In genomic region chr20:44394520-44395182, GRCh38 we compare ENCODE assay signal across 2 cellular contexts.
TF ChIP-seq lines count a peak whose summit lies in the region.

No MANE protein-coding gene starts in this region.

TF ChIP-seq in K562, 482 proteins besides CTCF, POLR2A, EP300 and RAD21 (continued from another document and continues in another):
- TF ChIP-seq, protein P1, sequence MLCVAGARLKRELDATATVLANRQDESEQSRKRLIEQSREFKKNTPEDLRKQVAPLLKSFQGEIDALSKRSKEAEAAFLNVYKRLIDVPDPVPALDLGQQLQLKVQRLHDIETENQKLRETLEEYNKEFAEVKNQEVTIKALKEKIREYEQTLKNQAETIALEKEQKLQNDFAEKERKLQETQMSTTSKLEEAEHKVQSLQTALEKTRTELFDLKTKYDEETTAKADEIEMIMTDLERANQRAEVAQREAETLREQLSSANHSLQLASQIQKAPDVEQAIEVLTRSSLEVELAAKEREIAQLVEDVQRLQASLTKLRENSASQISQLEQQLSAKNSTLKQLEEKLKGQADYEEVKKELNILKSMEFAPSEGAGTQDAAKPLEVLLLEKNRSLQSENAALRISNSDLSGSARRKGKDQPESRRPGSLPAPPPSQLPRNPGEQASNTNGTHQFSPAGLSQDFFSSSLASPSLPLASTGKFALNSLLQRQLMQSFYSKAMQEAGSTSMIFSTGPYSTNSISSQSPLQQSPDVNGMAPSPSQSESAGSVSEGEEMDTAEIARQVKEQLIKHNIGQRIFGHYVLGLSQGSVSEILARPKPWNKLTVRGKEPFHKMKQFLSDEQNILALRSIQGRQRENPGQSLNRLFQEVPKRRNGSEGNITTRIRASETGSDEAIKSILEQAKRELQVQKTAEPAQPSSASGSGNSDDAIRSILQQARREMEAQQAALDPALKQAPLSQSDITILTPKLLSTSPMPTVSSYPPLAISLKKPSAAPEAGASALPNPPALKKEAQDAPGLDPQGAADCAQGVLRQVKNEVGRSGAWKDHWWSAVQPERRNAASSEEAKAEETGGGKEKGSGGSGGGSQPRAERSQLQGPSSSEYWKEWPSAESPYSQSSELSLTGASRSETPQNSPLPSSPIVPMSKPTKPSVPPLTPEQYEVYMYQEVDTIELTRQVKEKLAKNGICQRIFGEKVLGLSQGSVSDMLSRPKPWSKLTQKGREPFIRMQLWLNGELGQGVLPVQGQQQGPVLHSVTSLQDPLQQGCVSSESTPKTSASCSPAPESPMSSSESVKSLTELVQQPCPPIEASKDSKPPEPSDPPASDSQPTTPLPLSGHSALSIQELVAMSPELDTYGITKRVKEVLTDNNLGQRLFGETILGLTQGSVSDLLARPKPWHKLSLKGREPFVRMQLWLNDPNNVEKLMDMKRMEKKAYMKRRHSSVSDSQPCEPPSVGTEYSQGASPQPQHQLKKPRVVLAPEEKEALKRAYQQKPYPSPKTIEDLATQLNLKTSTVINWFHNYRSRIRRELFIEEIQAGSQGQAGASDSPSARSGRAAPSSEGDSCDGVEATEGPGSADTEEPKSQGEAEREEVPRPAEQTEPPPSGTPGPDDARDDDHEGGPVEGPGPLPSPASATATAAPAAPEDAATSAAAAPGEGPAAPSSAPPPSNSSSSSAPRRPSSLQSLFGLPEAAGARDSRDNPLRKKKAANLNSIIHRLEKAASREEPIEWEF (CRISPR knock-in tag; IDR thresholded peaks at IDR 0.05), result peak; percentile 61; the same call in 1 of the 2 replicates
- TF ChIP-seq ZBTB7A (IDR thresholded peaks at IDR 0.05; ENCODE audit: borderline replicate concordance, control insufficient read depth, low read depth, low read length) (peak; percentile 24; the same call in 1 of the 2 replicates), ZNF766 (CRISPR knock-in tag; conservative IDR thresholded peaks at IDR 0.05) (0 out of 2 replicates have a peak, but pooled peaks have one; percentile 17), HMG20A (CRISPR knock-in tag; conservative IDR thresholded peaks at IDR 0.05) (no peak), MYNN (IDR thresholded peaks at IDR 0.05) (no peak), MYNN (CRISPR knock-in tag; IDR thresholded peaks at IDR 0.05) (no peak), TFAP4 (CRISPR knock-in tag; IDR thresholded peaks at IDR 0.05; ENCODE audit: borderline replicate concordance) (peak; percentile 50; the same call in 1 of the 2 replicates), GABPA (tag; conservative IDR thresholded peaks at IDR 0.05; ENCODE audit: low read depth) (0 out of 2 replicates have a peak, but pooled peaks have one; percentile 34), NFATC3 (IDR thresholded peaks at IDR 0.05) (no peak), KLF16 (IDR thresholded peaks at IDR 0.05) (peak; percentile 83), DPF2 (IDR thresholded peaks at IDR 0.05) (peak; percentile 79), REST (CRISPR knock-in tag; IDR thresholded peaks at IDR 0.05; ENCODE audit: low read depth) (0 out of 2 replicates have a peak, but pooled peaks have one; percentile 35), BHLHE40 (IDR thresholded peaks at IDR 0.05; ENCODE audit: low read length) (no peak), PTBP1 (IDR thresholded peaks at IDR 0.05; ENCODE audit: low read depth, low read length) (0 out of 2 replicates have a peak, but pooled peaks have one; percentile 23), HDGF (IDR thresholded peaks at IDR 0.05) (no peak), MTA2 (IDR thresholded peaks at IDR 0.05; ENCODE audit: low read depth) (peak; percentile 73), MIER1 (IDR thresholded peaks at IDR 0.05; ENCODE audit: low read depth) (no peak), HNRNPUL1 (IDR thresholded peaks at IDR 0.05; ENCODE audit: low read length) (no peak)
- TF ChIP-seq, protein P2, sequence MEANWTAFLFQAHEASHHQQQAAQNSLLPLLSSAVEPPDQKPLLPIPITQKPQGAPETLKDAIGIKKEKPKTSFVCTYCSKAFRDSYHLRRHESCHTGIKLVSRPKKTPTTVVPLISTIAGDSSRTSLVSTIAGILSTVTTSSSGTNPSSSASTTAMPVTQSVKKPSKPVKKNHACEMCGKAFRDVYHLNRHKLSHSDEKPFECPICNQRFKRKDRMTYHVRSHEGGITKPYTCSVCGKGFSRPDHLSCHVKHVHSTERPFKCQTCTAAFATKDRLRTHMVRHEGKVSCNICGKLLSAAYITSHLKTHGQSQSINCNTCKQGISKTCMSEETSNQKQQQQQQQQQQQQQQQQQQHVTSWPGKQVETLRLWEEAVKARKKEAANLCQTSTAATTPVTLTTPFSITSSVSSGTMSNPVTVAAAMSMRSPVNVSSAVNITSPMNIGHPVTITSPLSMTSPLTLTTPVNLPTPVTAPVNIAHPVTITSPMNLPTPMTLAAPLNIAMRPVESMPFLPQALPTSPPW (CRISPR knock-in tag; IDR thresholded peaks at IDR 0.05), result peak; percentile 82

TF ChIP-seq in HepG2, 621 proteins besides CTCF, POLR2A, EP300 and RAD21 (continued from another document and continues in another):
- TF ChIP-seq, protein P3, sequence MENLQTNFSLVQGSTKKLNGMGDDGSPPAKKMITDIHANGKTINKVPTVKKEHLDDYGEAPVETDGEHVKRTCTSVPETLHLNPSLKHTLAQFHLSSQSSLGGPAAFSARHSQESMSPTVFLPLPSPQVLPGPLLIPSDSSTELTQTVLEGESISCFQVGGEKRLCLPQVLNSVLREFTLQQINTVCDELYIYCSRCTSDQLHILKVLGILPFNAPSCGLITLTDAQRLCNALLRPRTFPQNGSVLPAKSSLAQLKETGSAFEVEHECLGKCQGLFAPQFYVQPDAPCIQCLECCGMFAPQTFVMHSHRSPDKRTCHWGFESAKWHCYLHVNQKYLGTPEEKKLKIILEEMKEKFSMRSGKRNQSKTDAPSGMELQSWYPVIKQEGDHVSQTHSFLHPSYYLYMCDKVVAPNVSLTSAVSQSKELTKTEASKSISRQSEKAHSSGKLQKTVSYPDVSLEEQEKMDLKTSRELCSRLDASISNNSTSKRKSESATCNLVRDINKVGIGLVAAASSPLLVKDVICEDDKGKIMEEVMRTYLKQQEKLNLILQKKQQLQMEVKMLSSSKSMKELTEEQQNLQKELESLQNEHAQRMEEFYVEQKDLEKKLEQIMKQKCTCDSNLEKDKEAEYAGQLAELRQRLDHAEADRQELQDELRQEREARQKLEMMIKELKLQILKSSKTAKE (CRISPR knock-in tag; IDR thresholded peaks at IDR 0.05; ENCODE audit: borderline replicate concordance), result peak; percentile 100
- peak; percentile 90; the same call in 1 of the 2 replicates for TF ChIP-seq ZNF431 (CRISPR knock-in tag; IDR thresholded peaks at IDR 0.05; ENCODE audit: borderline replicate concordance, low read depth)
- no peak; the same call in 1 of the 2 replicates for TF ChIP-seq ZSCAN21 (CRISPR knock-in tag; IDR thresholded peaks at IDR 0.05; ENCODE audit: borderline replicate concordance)
- TF ChIP-seq GTF3A (CRISPR knock-in tag; conservative IDR thresholded peaks at IDR 0.05), result 0 out of 2 replicates have a peak, but pooled peaks have one; percentile 21
- TF ChIP-seq PHF21A (CRISPR knock-in tag; IDR thresholded peaks at IDR 0.05), result peak; percentile 100
- TF ChIP-seq, protein P4, sequence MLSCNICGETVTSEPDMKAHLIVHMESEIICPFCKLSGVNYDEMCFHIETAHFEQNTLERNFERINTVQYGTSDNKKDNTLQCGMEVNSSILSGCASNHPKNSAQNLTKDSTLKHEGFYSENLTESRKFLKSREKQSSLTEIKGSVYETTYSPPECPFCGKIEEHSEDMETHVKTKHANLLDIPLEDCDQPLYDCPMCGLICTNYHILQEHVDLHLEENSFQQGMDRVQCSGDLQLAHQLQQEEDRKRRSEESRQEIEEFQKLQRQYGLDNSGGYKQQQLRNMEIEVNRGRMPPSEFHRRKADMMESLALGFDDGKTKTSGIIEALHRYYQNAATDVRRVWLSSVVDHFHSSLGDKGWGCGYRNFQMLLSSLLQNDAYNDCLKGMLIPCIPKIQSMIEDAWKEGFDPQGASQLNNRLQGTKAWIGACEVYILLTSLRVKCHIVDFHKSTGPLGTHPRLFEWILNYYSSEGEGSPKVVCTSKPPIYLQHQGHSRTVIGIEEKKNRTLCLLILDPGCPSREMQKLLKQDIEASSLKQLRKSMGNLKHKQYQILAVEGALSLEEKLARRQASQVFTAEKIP (CRISPR knock-in tag; IDR thresholded peaks at IDR 0.05; ENCODE audit: borderline replicate concordance), result no peak
- TF ChIP-seq ZNF460 (CRISPR knock-in tag; IDR thresholded peaks at IDR 0.05; ENCODE audit: borderline replicate concordance), result peak; percentile 87; the same call in 1 of the 2 replicates
- TF ChIP-seq FOXO4 (CRISPR knock-in tag; conservative IDR thresholded peaks at IDR 0.05), result peak; percentile 95; the same call in 1 of the 2 replicates
- TF ChIP-seq MTA1 (CRISPR knock-in tag; IDR thresholded peaks at IDR 0.05; ENCODE audit: borderline replicate concordance), result peak; percentile 100
- no peak for TF ChIP-seq PREB (CRISPR knock-in tag; IDR thresholded peaks at IDR 0.05)
- TF ChIP-seq, protein P5, sequence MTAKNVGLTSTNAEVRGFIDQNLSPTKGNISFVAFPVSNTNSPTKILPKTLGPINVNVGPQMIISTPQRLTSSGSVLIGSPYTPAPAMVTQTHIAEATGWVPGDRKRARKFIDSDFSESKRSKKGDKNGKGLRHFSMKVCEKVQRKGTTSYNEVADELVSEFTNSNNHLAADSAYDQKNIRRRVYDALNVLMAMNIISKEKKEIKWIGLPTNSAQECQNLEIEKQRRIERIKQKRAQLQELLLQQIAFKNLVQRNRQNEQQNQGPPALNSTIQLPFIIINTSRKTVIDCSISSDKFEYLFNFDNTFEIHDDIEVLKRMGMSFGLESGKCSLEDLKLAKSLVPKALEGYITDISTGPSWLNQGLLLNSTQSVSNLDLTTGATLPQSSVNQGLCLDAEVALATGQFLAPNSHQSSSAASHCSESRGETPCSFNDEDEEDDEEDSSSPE (CRISPR knock-in tag; IDR thresholded peaks at IDR 0.05), result peak; percentile 63; the same call in 1 of the 2 replicates
- peak; percentile 90 for TF ChIP-seq ZNF644 (CRISPR knock-in tag; IDR thresholded peaks at IDR 0.05; ENCODE audit: low read depth)
- peak; percentile 88 for TF ChIP-seq ZBTB33 (CRISPR knock-in tag; IDR thresholded peaks at IDR 0.05)
- no peak; the same call in 1 of the 2 replicates for TF ChIP-seq NFAT5 (CRISPR knock-in tag; IDR thresholded peaks at IDR 0.05)
- TF ChIP-seq MXD4 (CRISPR knock-in tag; IDR thresholded peaks at IDR 0.05), result peak; percentile 91
